Comparison of ENCODE assay signal across 25 cellular contexts in genomic region chr22:47071812-47072641, GRCh38.
DNase-seq lines count a peak whose midpoint lies in the region; ATAC-seq, FAIRE-seq and TF ChIP-seq lines count a peak whose summit lies in the region.
"Had no signal": no experiment of that assay in that cellular context is flagged by ENCODE, and none has a peak within 500 bp of the region (broad histone marks: within the 10 kb centered on the region; RNA-seq: fewer than 3 reads in every experiment).

No MANE protein-coding gene starts in this region.

- intact Hi-C loops in Caco-2 (cut with micrococcal nuclease; ENCODE audit: unreplicated experiment) (no loop called here), sciatic nerve (cut with DNase I) (no loop called here)

- no peak for DNase-seq in Caco-2
- DNase-seq in astrocyte (ENCODE audit: low read depth): no peak
- peak; percentile 26 for DNase-seq in left lobe of liver (ENCODE audit: low spot score)
- DNase-seq in sciatic nerve (ENCODE audit: low spot score): peak; percentile 37
- DNase-seq in immature natural killer cell: no peak
- DNase-seq in small intestine: no peak
- DNase-seq: BE2C, DMS79 treated with DMSO at 0.1 percent for 48 hours, GM23248, KG1, NCI-H1092 treated with DMSO at 0.1 percent for 48 hours, NCI-H146, NCI-H2029, NCI-H226, NCI-H510A treated with DMSO at 0.1 percent for 48 hours, NCI-H748 treated with DMSO at 0.1 percent for 48 hours, PC-9, SHP77 treated with DMSO at 0.1 percent for 48 hours, SK-N-SH had no signal

- no TSS peak for BruUV-seq in Caco-2 (replicated peaks; lab: Mats Ljungman, UMichigan)

- no peak for FAIRE-seq in astrocyte (lab: Jason Lieb, UNC)
- FAIRE-seq in small intestine (lab: Jason Lieb, UNC): no peak
- FAIRE-seq: A549, GM12878, HTR-8/SVneo had no signal

- peak overlapping the region; percentile 50 for H3K4me2 ChIP-seq in astrocyte (ENCODE audit: low read length)
- H3K4me2 ChIP-seq: A549, PC-9, SK-N-SH had no signal

- H3K9me3 Mint-ChIP-seq in Caco-2 (ENCODE audit: unreplicated experiment) (peaks cover 20% of the 10 kb centered on the region), astrocyte (ENCODE audit: unreplicated experiment) (peaks cover 7% of the 10 kb centered on the region), immature natural killer cell (peaks cover 4 to 12% (median 10%) of the 10 kb centered on the region in 6 donors)

- TF ChIP-seq CTCF in Caco-2 (IDR thresholded peaks at IDR 0.05; ENCODE audit: insufficient read depth in 1 of 2, low read depth in 1 of 2, low read length in 1 of 2, severe bottlenecking in 1 of 2, unreplicated experiment in 1 of 2): no peak
- TF ChIP-seq CTCF in astrocyte (IDR thresholded peaks at IDR 0.05; ENCODE audit: insufficient read depth, low read depth, low read length): no peak

- H3K9me3 ChIP-seq in Caco-2 (peaks cover 8% of the 10 kb centered on the region), astrocyte (ENCODE audit: insufficient read depth, low read depth, low read length) (no peaks in the 10 kb centered on the region), small intestine (ENCODE audit: control insufficient read depth, low read depth) (no peaks in the 10 kb centered on the region)
- H3K9me3 ChIP-seq: BE2C had no signal

- H3K27me3 ChIP-seq in Caco-2 (replicated peaks; ENCODE audit: control insufficient read depth, insufficient read depth, low read length) (no peaks in the 10 kb centered on the region), astrocyte (ENCODE audit: insufficient read depth, low read length) (no peaks in the 10 kb centered on the region), small intestine (ENCODE audit: control insufficient read depth in 2 of 2, insufficient read depth in 2 of 2, low read length in 2 of 2) (no peaks in the 10 kb centered on the region)
- H3K27me3 ChIP-seq: BE2C had no signal

- TF ChIP-seq POLR2A in GM18505 (IDR thresholded peaks at IDR 0.05; ENCODE audit: borderline replicate concordance, extremely low read depth, insufficient read depth, insufficient read length): no peak

- no peak overlapping the region for H3K4me3 Mint-ChIP-seq in Caco-2 (ENCODE audit: unreplicated experiment)
- no peak overlapping the region for H3K4me3 Mint-ChIP-seq in astrocyte (ENCODE audit: unreplicated experiment)
- H3K4me3 Mint-ChIP-seq in immature natural killer cell: no peak overlapping the region

- 81 to 89% (median 86%) methylated on average over 13 of the region's 13 CpGs for WGBS in small intestine, 3 donors

- POLR2A ChIA-PET in Caco-2 (lab: Charles Lee): no interaction called here

- H3K79me2 ChIP-seq in astrocyte (ENCODE audit: insufficient read depth, low read length): no peaks in the 10 kb centered on the region

- H3K9ac ChIP-seq in astrocyte (ENCODE audit: low read length): no peak overlapping the region
- H3K9ac ChIP-seq: GM23248, SK-N-SH had no signal

- H3K4me1 Mint-ChIP-seq in Caco-2 (ENCODE audit: low read depth, unreplicated experiment): no peaks in the 10 kb centered on the region
- peaks cover 5% of the 10 kb centered on the region for H3K4me1 Mint-ChIP-seq in astrocyte (ENCODE audit: low read depth, unreplicated experiment)
- peaks cover 18 to 40% of the 10 kb centered on the region in 2 donors for H3K4me1 Mint-ChIP-seq in immature natural killer cell

- H3K27ac Mint-ChIP-seq in Caco-2 (ENCODE audit: unreplicated experiment) (peak overlapping the region; percentile 32), astrocyte (ENCODE audit: unreplicated experiment) (no peak overlapping the region), immature natural killer cell (no peak overlapping the region)

- no peak for ATAC-seq in left lobe of liver
- no peak for ATAC-seq in sciatic nerve
- ATAC-seq in GM18505 (IDR thresholded peaks at IDR 0.05; ENCODE audit: unreplicated experiment): no peak
- ATAC-seq: A549, GM12878, HCT116 had no signal

- no peaks in the 10 kb centered on the region for H3K27me3 Mint-ChIP-seq in Caco-2 (ENCODE audit: insufficient read depth, unreplicated experiment)
- H3K27me3 Mint-ChIP-seq in astrocyte (ENCODE audit: low read depth, unreplicated experiment): no peaks in the 10 kb centered on the region
- H3K27me3 Mint-ChIP-seq in immature natural killer cell (ENCODE audit: low read depth in 3 of 3): peaks cover 0 to 6% (median 1%) of the 10 kb centered on the region in 3 donors

- CTCF ChIA-PET in Caco-2 (lab: Charles Lee): no interaction called here

- H3K4me3 ChIP-seq in Caco-2 (ENCODE audit: low read depth, low read length) (no peak overlapping the region), astrocyte (ENCODE audit: insufficient read depth, low read depth, low read length) (no peak overlapping the region), small intestine (ENCODE audit: low read depth in 1 of 2, low read length in 2 of 2) (no peak overlapping the region)
- H3K4me3 ChIP-seq: A549, GM12878, GM23248, PC-9 had no signal

- H3K36me3 Mint-ChIP-seq in Caco-2 (ENCODE audit: insufficient read depth, unreplicated experiment): peaks cover 21% of the 10 kb centered on the region
- H3K36me3 Mint-ChIP-seq in astrocyte (ENCODE audit: low read depth, unreplicated experiment): peaks cover 13% of the 10 kb centered on the region
- peaks cover 3 to 18% (median 8%) of the 10 kb centered on the region in 3 donors for H3K36me3 Mint-ChIP-seq in immature natural killer cell

- H2AFZ ChIP-seq in astrocyte (ENCODE audit: low read depth, low read length): no peak overlapping the region
- H2AFZ ChIP-seq: GM23248, PC-9 had no signal

- peaks cover 23% of the 10 kb centered on the region for H4K20me1 ChIP-seq in astrocyte (ENCODE audit: insufficient read depth, low read length)

- no peaks in the 10 kb centered on the region for H3K4me1 ChIP-seq in Caco-2
- no peaks in the 10 kb centered on the region for H3K4me1 ChIP-seq in astrocyte (ENCODE audit: insufficient read depth, low read length)
- H3K4me1 ChIP-seq in small intestine (ENCODE audit: control insufficient read depth in 2 of 2, insufficient read depth in 1 of 2, low read depth in 1 of 2, low read length in 1 of 2): no peaks in the 10 kb centered on the region
- H3K4me1 ChIP-seq: A549, BE2C had no signal

- H3K36me3 ChIP-seq in Caco-2 (ENCODE audit: control insufficient read depth, insufficient read depth, low read length) (no peaks in the 10 kb centered on the region), astrocyte (ENCODE audit: insufficient read depth, low read length) (no peaks in the 10 kb centered on the region), small intestine (ENCODE audit: control insufficient read depth in 2 of 2, insufficient read depth in 2 of 2, low read length in 2 of 2) (peaks cover 0 to 3% of the 10 kb centered on the region in 2 donors)
- H3K36me3 ChIP-seq: BE2C had no signal

- H3K27ac ChIP-seq in astrocyte (ENCODE audit: low read depth, low read length) (no peak overlapping the region), small intestine (ENCODE audit: low read depth in 1 of 2, low read length in 1 of 2) (no peak overlapping the region)
- H3K27ac ChIP-seq: A549, GM23248, PC-9, RWPE1 had no signal

Comparison
In these comparisons a context has a peak if more than half of its experiments do, and no peak if none do; other contexts are left out.
1. DNase-seq: peak in left lobe of liver (single experiment) and sciatic nerve (single experiment); none in Caco-2 (0 of 2), astrocyte (single experiment), immature natural killer cell (0 of 3) and small intestine (single experiment).